In the genomic region with DNA sequence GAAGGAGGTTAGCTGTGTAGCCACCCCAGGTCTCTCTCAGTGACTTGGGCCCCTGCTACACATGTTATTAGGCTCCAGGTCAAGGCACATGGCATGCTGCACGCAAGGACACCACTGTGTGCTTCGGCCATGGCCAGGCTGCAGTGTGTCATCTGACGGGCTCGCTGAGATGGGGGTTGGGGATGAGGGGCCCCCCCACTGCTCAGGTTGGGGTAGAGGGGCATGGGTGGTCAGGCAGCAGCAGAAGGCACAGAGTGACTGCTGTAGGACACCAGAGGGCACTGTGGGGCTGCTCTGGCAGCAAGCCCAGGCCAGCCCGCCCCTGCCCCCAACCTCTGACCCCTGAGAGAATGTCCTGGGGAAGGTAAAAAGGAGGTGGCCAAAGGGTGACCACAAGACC, we compare ENCODE assay signal across 8 cellular contexts.
DNase-seq lines count a peak whose midpoint lies in the region; ATAC-seq and TF ChIP-seq lines count a peak whose summit lies in the region.

No MANE protein-coding gene starts in this region.

- DNase-seq in GM12865 (ENCODE audit: low read depth) (peak; percentile 56), UCSD-AML1 (lab: John Stamatoyannopoulos, UW; ENCODE audit: unreplicated experiment) (peak; percentile 29), iPS-NIHi11 (ENCODE audit: low spot score) (peak; percentile 78), cortex of kidney (lab: John Stamatoyannopoulos, UW) (no peak), cerebellar nuclear complex (lab: John Stamatoyannopoulos, UW) (no peak), SW 1271 (lab: John Stamatoyannopoulos, UW) (no peak)

- H3K4me3 ChIP-seq in GM12865 (ENCODE audit: low read depth, low read length) = no peak overlapping the region

- H3K27ac ChIP-seq in 22Rv1 = no peak overlapping the region

- no peak for ATAC-seq in HG03135 (IDR thresholded peaks at IDR 0.05; ENCODE audit: unreplicated experiment)

- TF ChIP-seq CTCF in 22Rv1 (IDR thresholded peaks at IDR 0.05) (0 out of 2 replicates have a peak, but pooled peaks have one; percentile 3), GM12865 (IDR thresholded peaks at IDR 0.05; ENCODE audit: insufficient read depth, low read depth, low read length, missing control alignments) (peak; percentile 56)

Comparison
In these comparisons a context has a peak if more than half of its experiments do, and no peak if none do; other contexts are left out.
1. DNase-seq: peak in GM12865 (single experiment), UCSD-AML1 (single experiment) and iPS-NIHi11 (single experiment); none in cortex of kidney (single experiment), cerebellar nuclear complex (0 of 2) and SW 1271 (0 of 2).